ENCODE assay signal across 9 cellular contexts in the genomic region with DNA sequence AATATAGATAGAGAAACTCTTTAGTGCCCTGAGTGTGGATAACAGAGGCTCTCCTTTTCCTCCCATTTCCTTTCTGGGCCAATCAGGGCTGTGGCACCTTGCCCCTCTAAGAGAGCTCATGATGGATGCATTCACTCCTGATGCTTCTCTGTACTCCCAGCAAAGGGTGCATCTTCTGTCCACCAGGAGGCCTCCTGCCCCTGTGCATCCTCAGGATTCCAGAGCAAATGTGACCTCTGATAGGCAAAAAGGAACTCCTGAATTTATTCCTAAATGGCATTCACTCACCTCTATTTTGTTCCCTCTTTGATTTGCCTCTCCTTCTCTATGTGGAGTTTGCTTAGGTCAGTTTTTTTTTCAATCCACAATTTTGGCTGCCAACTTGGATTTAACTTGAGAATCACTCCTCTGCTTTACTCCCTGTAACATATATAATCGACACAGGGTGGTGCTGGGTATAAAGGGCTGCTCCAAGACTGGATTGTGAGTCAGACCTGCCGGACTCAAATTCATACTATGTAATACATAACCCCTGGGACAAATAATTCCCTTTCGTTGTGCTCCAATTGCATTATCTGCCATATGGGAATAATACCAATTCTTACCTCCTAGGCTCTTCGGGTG. TPM values are rescaled to one million over a fixed set of nuclear protein-coding genes. Genes with fewer than 3 reads are reported as not detected.
A peak's percentile ranks its signal among the peaks of the same experiment; 100 is the strongest.
DNase-seq lines count a peak whose midpoint lies in the region; ATAC-seq lines count a peak whose summit lies in the region.
"Had no signal": no experiment of that assay in that cellular context is flagged by ENCODE, and none has a peak within 500 bp of the region (broad histone marks: within the 10 kb centered on the region; RNA-seq: fewer than 3 reads in every experiment).

No MANE protein-coding gene starts in this region.

- ATAC-seq in GM18498 (IDR thresholded peaks at IDR 0.05; ENCODE audit: unreplicated experiment) (no peak), GM18870 (IDR thresholded peaks at IDR 0.05; ENCODE audit: unreplicated experiment) (no peak)

- peak; percentile 10 for DNase-seq in Caki2 (ENCODE audit: low read depth)
- DNase-seq in HCEC 1CT: peak; percentile 18
- peak; percentile 20 for DNase-seq in RPMI8226
- DNase-seq in iPS DF 19.7 (ENCODE audit: low read depth, low spot score): peak; percentile 23
- DNase-seq in DMS114 treated with DMSO at 0.1 percent for 48 hours (lab: John Stamatoyannopoulos, UW; ENCODE audit: unreplicated experiment): no peak
- DNase-seq in NK-92 treated with Interleukin-12 subunit alpha and Interleukin-12 subunit beta, amount 100 ng/mL, for 24 hours (lab: John Stamatoyannopoulos, UW): no peak

- in situ Hi-C loops in Caki2 (cut with HindIII; ENCODE audit: low pct_unique_long_range_greater_than_20kb, low sequenced_read_pairs): no loop called here

RNA-seq across cellular contexts. Expression of gene MRGPRX4, which starts 1.1 kb away (rescaled TPM):
- not detected in 2 replicates for total RNA-seq in Caki2 (2014; rRNA removed; shearing (Covaris generic); ENCODE audit: low replicate concordance)
- total RNA-seq: SJSA1 had no signal

RNA-seq across cellular contexts. Expression of gene MRGPRX3, which starts 39.1 kb away (rescaled TPM):
- total RNA-seq in Caki2 (2014; rRNA removed; shearing (Covaris generic); ENCODE audit: low replicate concordance): not detected in 2 replicates
- total RNA-seq: SJSA1 had no signal

Comparison
In these comparisons a context has a peak if more than half of its experiments do, and no peak if none do; other contexts are left out.
1. DNase-seq: peak in Caki2 (single experiment), HCEC 1CT (single experiment), RPMI8226 (single experiment) and iPS DF 19.7 (single experiment); none in DMS114 treated with DMSO at 0.1 percent for 48 hours (single experiment) and NK-92 treated with Interleukin-12 subunit alpha and Interleukin-12 subunit beta, amount 100 ng/mL, for 24 hours (single experiment).